In the genomic region with DNA sequence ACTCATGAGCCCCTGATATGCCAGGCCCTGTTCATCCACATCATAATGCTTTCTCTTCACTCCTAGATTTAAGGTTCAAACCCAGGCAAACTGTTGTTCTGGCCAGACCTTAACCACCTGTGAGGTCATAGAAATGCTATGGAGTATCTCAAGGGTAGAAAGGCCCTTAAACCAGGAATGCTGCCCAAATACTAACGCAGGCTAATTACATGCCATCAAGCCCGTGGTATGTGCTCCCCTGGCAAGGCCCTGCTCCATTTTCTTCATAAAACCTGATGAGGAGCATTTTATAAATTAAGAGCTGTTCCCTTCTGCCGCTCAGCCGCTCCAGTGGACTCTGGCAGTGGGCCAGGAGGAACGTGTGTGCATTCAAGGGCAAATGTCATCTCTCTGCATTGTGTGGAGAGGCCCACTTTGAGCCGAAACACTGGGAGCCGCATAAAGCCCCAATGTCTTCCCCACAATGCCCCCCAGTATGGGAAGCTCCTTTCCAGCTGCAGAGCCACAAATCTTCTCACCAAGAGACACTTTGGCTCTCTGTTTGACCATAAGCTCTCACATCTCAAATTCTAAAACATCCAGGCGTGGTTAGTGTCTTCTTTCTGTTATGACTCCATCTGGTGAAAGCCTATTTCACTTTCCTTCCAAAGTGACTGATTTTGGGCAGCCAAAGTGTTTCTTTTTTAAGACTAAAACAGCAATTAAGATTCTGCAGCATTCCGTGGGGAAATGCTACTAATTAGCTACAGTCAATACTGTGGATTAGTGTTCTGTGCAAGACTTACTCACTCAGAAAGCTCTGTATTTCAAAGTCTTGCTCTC, we compare ENCODE assay signal across 14 cellular contexts.
DNase-seq lines count a peak whose midpoint lies in the region; FAIRE-seq and TF ChIP-seq lines count a peak whose summit lies in the region.
"Had no signal": no experiment of that assay in that cellular context is flagged by ENCODE, and none has a peak within 500 bp of the region (broad histone marks: within the 10 kb centered on the region; RNA-seq: fewer than 3 reads in every experiment).

No MANE protein-coding gene starts in this region.

- peak overlapping the region; percentile 83 for H3K27ac Mint-ChIP-seq in neural crest cell (ENCODE audit: unreplicated experiment)

- TF ChIP-seq CTCF in AG10803 (conservative IDR thresholded peaks at IDR 0.05; ENCODE audit: low read length), result no peak
- TF ChIP-seq CTCF in fibroblast of the aortic adventitia (IDR thresholded peaks at IDR 0.05; ENCODE audit: insufficient read depth, low read length), result no peak
- no peak for TF ChIP-seq CTCF in neural crest cell (conservative IDR thresholded peaks at IDR 0.05)

- H3K9me3 Mint-ChIP-seq in neural crest cell, result peaks cover 14% of the 10 kb centered on the region

- no peak overlapping the region for H3K4me3 ChIP-seq in AG10803 (ENCODE audit: low read length)
- H3K4me3 ChIP-seq in fibroblast of the aortic adventitia (ENCODE audit: low read depth, low read length), result no peak overlapping the region
- H3K4me3 ChIP-seq: ascending aorta, thoracic aorta had no signal

- H3K27me3 Mint-ChIP-seq in neural crest cell (ENCODE audit: low read depth), result no peaks in the 10 kb centered on the region

- peaks cover 46% of the 10 kb centered on the region for H3K4me1 Mint-ChIP-seq in neural crest cell

- no peak overlapping the region for H3K4me3 Mint-ChIP-seq in neural crest cell
- H3K4me3 Mint-ChIP-seq: activated T-cell treated with anti-CD3 and anti-CD28 coated beads, Interleukin-2, amount 50 U/mL, for 4 hours had no signal

- DNase-seq in AG10803 (ENCODE audit: low read depth) (peak; percentile 59), NCI-H2227 treated with DMSO at 0.1 percent for 48 hours (lab: John Stamatoyannopoulos, UW) (peak; percentile 48), fibroblast of the aortic adventitia (ENCODE audit: low read depth) (peak; percentile 43), neural crest cell (ENCODE audit: low read depth, low spot score) (no peak), NCI-H1694 treated with DMSO at 0.1 percent for 48 hours (lab: John Stamatoyannopoulos, UW) (no peak), NCI-H1436 treated with DMSO at 0.1 percent for 48 hours (lab: John Stamatoyannopoulos, UW) (no peak), NCI-H187 (lab: John Stamatoyannopoulos, UW) (no peak), RCC 7860 (ENCODE audit: low spot score) (no peak)
- DNase-seq: activated T-cell treated with anti-CD3 and anti-CD28 coated beads, Interleukin-2, amount 50 U/mL, for 4 hours; GF-D8; WERI-Rb-1 had no signal

- no peak for FAIRE-seq in RCC 7860 (lab: Jason Lieb, UNC)
- FAIRE-seq: islet of Langerhans had no signal

- H3K36me3 Mint-ChIP-seq in neural crest cell (ENCODE audit: low read depth), result peaks cover 3% of the 10 kb centered on the region

Comparison
In these comparisons a context has a peak if more than half of its experiments do, and no peak if none do; other contexts are left out.
1. DNase-seq: peak in AG10803 (single experiment), NCI-H2227 treated with DMSO at 0.1 percent for 48 hours (single experiment) and fibroblast of the aortic adventitia (single experiment); none in neural crest cell (single experiment), NCI-H1694 treated with DMSO at 0.1 percent for 48 hours (single experiment), NCI-H1436 treated with DMSO at 0.1 percent for 48 hours (single experiment), NCI-H187 (0 of 2) and RCC 7860 (single experiment).